Comparison of ENCODE assay signal across 8 cellular contexts in the genomic region with DNA sequence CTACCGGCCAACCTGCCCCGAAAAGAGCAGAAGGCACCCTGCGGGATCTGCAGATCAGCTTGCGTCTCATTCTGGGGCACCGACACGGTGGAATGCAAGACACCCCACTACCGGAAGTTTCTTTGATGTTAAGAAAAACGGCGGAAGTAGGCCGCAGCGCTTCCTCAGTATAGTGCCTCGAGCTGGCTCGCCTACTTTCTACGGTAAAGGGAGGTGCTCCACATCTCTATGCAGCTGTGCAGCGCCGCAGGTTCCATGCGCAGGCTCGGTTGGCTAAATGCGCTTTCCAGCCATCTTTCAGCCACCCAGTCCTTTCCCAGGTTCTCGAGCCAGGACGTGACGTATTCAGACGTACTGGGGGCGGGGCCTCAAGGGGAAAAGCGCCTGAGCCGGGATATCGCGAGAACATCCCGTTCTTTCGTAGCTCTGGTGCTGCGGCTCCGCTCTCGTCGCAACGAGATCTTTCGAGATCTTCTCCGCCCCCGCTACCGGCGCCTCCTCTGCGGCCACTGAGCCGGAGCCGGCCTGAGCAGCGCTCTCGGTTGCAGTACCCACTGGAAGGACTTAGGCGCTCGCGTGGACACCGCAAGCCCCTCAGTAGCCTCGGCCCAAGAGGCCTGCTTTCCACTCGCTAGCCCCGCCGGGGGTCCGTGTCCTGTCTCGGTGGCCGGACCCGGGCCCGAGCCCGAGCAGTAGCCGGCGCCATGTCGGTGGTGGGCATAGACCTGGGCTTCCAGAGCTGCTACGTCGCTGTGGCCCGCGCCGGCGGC. TPM values are rescaled to one million over a fixed set of nuclear protein-coding genes. Genes with fewer than 3 reads are reported as not detected.
DNase-seq lines count a peak whose midpoint lies in the region; ATAC-seq, FAIRE-seq and TF ChIP-seq lines count a peak whose summit lies in the region.

A gene (plus strand): TSS at position 467 of the 770 bp plus-strand sequence. CDS start 238 bp downstream, at position 705.

- no peaks in the 10 kb centered on the region for H3K9me2 ChIP-seq in OCI-LY1 (ENCODE audit: low read depth, low read length)

- H3K4me1 Mint-ChIP-seq in Calu3 (ENCODE audit: low read depth, unreplicated experiment), result peaks cover 52% of the 10 kb centered on the region

- H3K9me3 Mint-ChIP-seq in Calu3 (ENCODE audit: low read depth, unreplicated experiment), result no peaks in the 10 kb centered on the region

- peak within 1 kb of the TSS; percentile 99 for H3K27ac ChIP-seq in HUES64 (ENCODE audit: low read depth, low read length)
- peak within 1 kb of the TSS; percentile 97 for H3K27ac ChIP-seq in OCI-LY1 (ENCODE audit: low read depth, low read length, poor library complexity, severe bottlenecking)
- peak within 1 kb of the TSS; percentile 96 for H3K27ac ChIP-seq in mesodermal cell (ENCODE audit: low read depth, low read length, severe bottlenecking)

- no peaks in the 10 kb centered on the region for H3K27me3 Mint-ChIP-seq in Calu3 (ENCODE audit: unreplicated experiment)

- H3F3A ChIP-seq in OCI-LY1 (ENCODE audit: insufficient read depth, low read length), result 0 out of 2 replicates have a peak, but pooled peaks cover 5% of the 10 kb centered on the region

- H3K9ac ChIP-seq in HUES64 (ENCODE audit: low read depth, low read length), result peak within 1 kb of the TSS; percentile 99
- peak within 1 kb of the TSS; percentile 92 for H3K9ac ChIP-seq in OCI-LY1 (ENCODE audit: low read length)

- H3K4me2 ChIP-seq in OCI-LY1 (ENCODE audit: low read length), result peak within 1 kb of the TSS; percentile 96

- H3K36me3 Mint-ChIP-seq in Calu3 (ENCODE audit: insufficient read depth, unreplicated experiment), result peaks cover 56% of the 10 kb centered on the region

- H3K9me3 ChIP-seq in HUES64 (ENCODE audit: insufficient read depth, low read depth, low read length), result no peaks in the 10 kb centered on the region
- H3K9me3 ChIP-seq in OCI-LY1 (ENCODE audit: low read length), result no peaks in the 10 kb centered on the region
- H3K9me3 ChIP-seq in mesodermal cell (ENCODE audit: control insufficient read depth, low read length), result no peaks in the 10 kb centered on the region

- H3K4me3 ChIP-seq in HUES64 (ENCODE audit: low read length), result peak within 1 kb of the TSS; percentile 93
- H3K4me3 ChIP-seq in OCI-LY1 (ENCODE audit: low read depth, low read length, poor library complexity, severe bottlenecking), result peak within 1 kb of the TSS; percentile 98
- peak within 1 kb of the TSS; percentile 97 for H3K4me3 ChIP-seq in mesodermal cell (ENCODE audit: extremely low read depth, insufficient read depth, low read length, poor library complexity, severe bottlenecking)

- peak; percentile 65 for FAIRE-seq in endometrium (lab: Jason Lieb, UNC)

- H2AFZ ChIP-seq in OCI-LY1 (ENCODE audit: low read length), result no peak within 1 kb of the TSS

- peak; percentile 76 for ATAC-seq in GM21447 (IDR thresholded peaks at IDR 0.05; ENCODE audit: unreplicated experiment)

- peak within 1 kb of the TSS; percentile 99 for H3K27ac Mint-ChIP-seq in Calu3 (ENCODE audit: unreplicated experiment)

- peaks cover 52% of the 10 kb centered on the region for H3K79me2 ChIP-seq in OCI-LY1 (ENCODE audit: insufficient read depth, low read length)

- no peaks in the 10 kb centered on the region for H4K20me1 ChIP-seq in OCI-LY1 (ENCODE audit: insufficient read depth, low read length)

- intact Hi-C loops in Calu3 (cut with micrococcal nuclease; ENCODE audit: unreplicated experiment), result loop anchor here (2.0 to 5.0 kb wide), 2 partner anchors 34 to 89 kb away; a partner anchor contains a TSS

- BruUV-seq in Calu3 (replicated peaks; lab: Mats Ljungman, UMichigan), result no TSS peak

- no peak for TF ChIP-seq CTCF in Calu3 (IDR thresholded peaks at IDR 0.05; ENCODE audit: unreplicated experiment)
- no peak for TF ChIP-seq CTCF in OCI-LY1 (IDR thresholded peaks at IDR 0.05; ENCODE audit: low read length)

- peak; percentile 98 for DNase-seq in Calu3
- DNase-seq in activated CD8-positive, alpha-beta memory T cell treated with anti-CD3 and anti-CD28 coated beads, Interleukin-2, amount 50 U/mL, for 4 hours, result peak; percentile 97
- DNase-seq in stimulated activated CD8-positive, alpha-beta memory T cell treated with anti-CD3 and anti-CD28 coated beads, Interleukin-15, amount 100 ng/mL, for 4 hours (ENCODE audit: low read depth in 2 of 2), result peak; percentile 92 to 95

- under 1% methylated on average over 68 of the region's 68 CpGs for WGBS in HUES64
- WGBS in mesodermal cell (ENCODE audit: insufficient coverage in 2 of 2), 2 experiments, result 0% methylated on average over 64 to 67 of the region's 68 CpGs

- H3K36me3 ChIP-seq in HUES64 (ENCODE audit: insufficient read depth, low read length), result peaks cover 10% of the 10 kb centered on the region
- H3K36me3 ChIP-seq in OCI-LY1 (ENCODE audit: insufficient read depth, low read length), result peaks cover 28% of the 10 kb centered on the region
- H3K36me3 ChIP-seq in mesodermal cell (ENCODE audit: control insufficient read depth, insufficient read depth, low read length), result peaks cover 12% of the 10 kb centered on the region

- H3K4me1 ChIP-seq in HUES64 (ENCODE audit: insufficient read depth, low read length) (peaks cover 28% of the 10 kb centered on the region), OCI-LY1 (ENCODE audit: insufficient read depth, low read length, severe bottlenecking) (peaks cover 65% of the 10 kb centered on the region), mesodermal cell (ENCODE audit: control insufficient read depth, insufficient read depth, low read length, poor library complexity, severe bottlenecking) (peaks cover 4% of the 10 kb centered on the region)

- peak within 1 kb of the TSS; percentile 95 for H3K4me3 Mint-ChIP-seq in Calu3 (ENCODE audit: low read depth, unreplicated experiment)

- CTCF ChIA-PET in Calu3 (lab: Charles Lee), result interaction anchor here (0.5 to 1.4 kb wide), 4 partner anchors 17 to 960 kb away, joined by 3 to 5 read pairs (median 4); a partner anchor contains a TSS

- H3K27me3 ChIP-seq in HUES64 (ENCODE audit: insufficient read depth, low read length), result no peaks in the 10 kb centered on the region
- H3K27me3 ChIP-seq in OCI-LY1 (ENCODE audit: insufficient read depth, low read length), result no peaks in the 10 kb centered on the region

RNA-seq across cellular contexts. Expression of the gene that starts here (rescaled TPM):
- 294 and 296 TPM in 2 replicates for total RNA-seq in Calu3 (2022)
- 239 TPM for polyA plus RNA-seq in HUES64 (2013, experiment 1 of 2)
- polyA plus RNA-seq in HUES64 (2013, experiment 2 of 2), result 273 TPM
- polyA plus RNA-seq in mesodermal cell (2013, experiment 1 of 2), result 160 TPM
- 196 TPM for polyA plus RNA-seq in mesodermal cell (2013, experiment 2 of 2)

Comparison
In these comparisons a context has a peak if more than half of its experiments do, and no peak if none do; other contexts are left out.
1. Peak in every context shown above with its lines: DNase-seq, ATAC-seq, H3K4me3 ChIP-seq and H3K27ac ChIP-seq.